Comparison of ENCODE assay signal across 16 cellular contexts in the genomic region with DNA sequence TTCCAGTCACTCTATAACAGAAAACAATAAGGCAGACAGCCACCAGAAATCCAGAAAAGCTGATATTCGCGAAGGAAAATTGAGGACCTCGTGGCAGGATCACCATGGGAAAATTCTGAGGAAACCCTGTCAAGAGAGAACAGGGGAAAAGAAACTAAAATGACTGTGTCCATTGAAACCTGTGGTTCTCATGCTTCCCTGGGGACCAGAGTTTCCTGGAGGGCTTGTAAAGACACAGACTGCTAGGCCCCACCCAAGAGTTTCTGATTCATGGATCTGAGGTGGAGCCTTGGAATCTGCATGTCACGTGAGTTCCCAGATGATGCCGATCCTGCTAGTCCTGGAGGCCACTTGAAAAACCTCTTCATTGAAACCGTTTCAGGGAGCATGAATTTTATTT.
"Had no signal": no experiment of that assay in that cellular context is flagged by ENCODE, and none has a peak within 500 bp of the region (broad histone marks: within the 10 kb centered on the region; RNA-seq: fewer than 3 reads in every experiment).

No MANE protein-coding gene starts in this region.

- H3K4me3 ChIP-seq: dorsolateral prefrontal cortex, thoracic aorta, upper lobe of left lung had no signal

- ATAC-seq: activated CD4-positive, alpha-beta T cell treated with anti-CD3 and anti-CD28 coated beads for 36 hours; left cardiac atrium; natural killer cell treated with Interleukin-12 subunit alpha and Interleukin-12 subunit beta and Interleukin-15 and Interleukin-18, amount 100 ng/mL, for 72 hours; sciatic nerve; stimulated activated effector memory CD8-positive, alpha-beta T cell treated with anti-CD3 and anti-CD28 coated beads, Interleukin-12 subunit alpha, Interleukin-12 subunit beta, amount 100 ng/mL, for 72 hours; WTC11 had no signal

- DNase-seq: activated CD4-positive, alpha-beta T cell treated with anti-CD3 and anti-CD28 coated beads for 36 hours; activated CD4-positive, alpha-beta T cell treated with anti-CD3 and anti-CD28 coated beads, Interleukin-2, amount 50 U/mL, for 48 hours; activated naive CD4-positive, alpha-beta T cell treated with Interleukin-2 at 50 U/mL for 16 hours; activated naive CD8-positive, alpha-beta T cell treated with anti-CD3 and anti-CD28 coated beads, Interleukin-2, amount 10 ng/mL, durations not matched to agents 7 days and 5 days; anterior cingulate cortex; central memory CD4-positive, alpha-beta T cell; dorsolateral prefrontal cortex; left cardiac atrium; mesendoderm; stimulated activated CD4-positive, alpha-beta T cell treated with anti-CD3 and anti-CD28 coated beads, Interleukin-4, amount 100 ng/mL, for 24 hours; upper lobe of left lung had no signal
